Comparison of ENCODE assay signal across 9 cellular contexts in genomic region chrX:119145241-119145653, GRCh38. TPM values are rescaled to one million over a fixed set of nuclear protein-coding genes. Genes with fewer than 3 reads are reported as not detected.
DNase-seq lines count a peak whose midpoint lies in the region; ATAC-seq, FAIRE-seq and TF ChIP-seq lines count a peak whose summit lies in the region.
"Had no signal": no experiment of that assay in that cellular context is flagged by ENCODE, and none has a peak within 500 bp of the region (broad histone marks: within the 10 kb centered on the region; RNA-seq: fewer than 3 reads in every experiment).

No MANE protein-coding gene starts in this region.

- no peaks in the 10 kb centered on the region for H3K27me3 ChIP-seq in BE2C
- H3K27me3 ChIP-seq in WERI-Rb-1 (ENCODE audit: insufficient read depth, low read depth, severe bottlenecking) = peaks cover 17% of the 10 kb centered on the region
- H3K27me3 ChIP-seq in iPS DF 6.9 (ENCODE audit: control insufficient read depth, insufficient read depth, low read length) = no peaks in the 10 kb centered on the region

- H3K27me3 Mint-ChIP-seq in naive thymus-derived CD8-positive, alpha-beta T cell = peaks cover 0 to 7% (median 2%) of the 10 kb centered on the region in 5 donors

- H3K9me3 Mint-ChIP-seq in naive thymus-derived CD8-positive, alpha-beta T cell = no peaks in the 10 kb centered on the region

- ATAC-seq in GM21515 (IDR thresholded peaks at IDR 0.05; ENCODE audit: unreplicated experiment) = no peak
- no peak for ATAC-seq in naive thymus-derived CD8-positive, alpha-beta T cell

- no peaks in the 10 kb centered on the region for H3K36me3 Mint-ChIP-seq in naive thymus-derived CD8-positive, alpha-beta T cell

- TF ChIP-seq CTCF in BE2C (IDR thresholded peaks at IDR 0.05; ENCODE audit: low read depth, low read length) (peak; percentile 42), WERI-Rb-1 (IDR thresholded peaks at IDR 0.05; ENCODE audit: low read depth, low read length) (peak; percentile 43)

- no peak overlapping the region for H3K4me3 Mint-ChIP-seq in naive thymus-derived CD8-positive, alpha-beta T cell

- WGBS in iPS DF 6.9 (ENCODE audit: insufficient coverage, insufficient read length) = no CpG with 5 or more reads among the region's 5 CpGs

- H3K4me1 ChIP-seq in BE2C (no peaks in the 10 kb centered on the region), iPS DF 6.9 (ENCODE audit: control insufficient read depth, insufficient read depth, low read length) (no peaks in the 10 kb centered on the region)

- no peak for FAIRE-seq in H54 (lab: Jason Lieb, UNC)

- TF ChIP-seq POLR2A in H54 (IDR thresholded peaks at IDR 0.05; ENCODE audit: low read depth, low read length) = no peak

- H3K27ac ChIP-seq in WERI-Rb-1 (no peak overlapping the region), iPS DF 6.9 (ENCODE audit: low read length) (no peak overlapping the region)

- H3K4me3 ChIP-seq in BE2C (ENCODE audit: low read depth, low read length) (no peak overlapping the region), WERI-Rb-1 (ENCODE audit: low read depth, low read length) (no peak overlapping the region), iPS DF 6.9 (ENCODE audit: low read length) (no peak overlapping the region)

- H3K36me3 ChIP-seq in BE2C = no peaks in the 10 kb centered on the region
- no peaks in the 10 kb centered on the region for H3K36me3 ChIP-seq in WERI-Rb-1
- H3K36me3 ChIP-seq in iPS DF 6.9 (ENCODE audit: control insufficient read depth, insufficient read depth, low read length) = no peaks in the 10 kb centered on the region

- no peak overlapping the region for H3K27ac Mint-ChIP-seq in naive thymus-derived CD8-positive, alpha-beta T cell

- POLR2A ChIA-PET in naive thymus-derived CD8-positive, alpha-beta T cell (lab: Charles Lee) = no interaction called here

- no peaks in the 10 kb centered on the region for H3K4me1 Mint-ChIP-seq in naive thymus-derived CD8-positive, alpha-beta T cell

- H3K9me3 ChIP-seq in BE2C = no peaks in the 10 kb centered on the region
- no peaks in the 10 kb centered on the region for H3K9me3 ChIP-seq in WERI-Rb-1 (ENCODE audit: severe bottlenecking)
- H3K9me3 ChIP-seq in iPS DF 6.9 (ENCODE audit: control insufficient read depth, insufficient read depth, low read length) = no peaks in the 10 kb centered on the region

- DNase-seq in BE2C = peak; percentile 9
- peak; percentile 12 for DNase-seq in H54 (ENCODE audit: insufficient read length, low spot score)
- DNase-seq in WERI-Rb-1 = peak; percentile 7
- DNase-seq in iPS DF 6.9 (ENCODE audit: low read depth, low spot score) = peak; percentile 0
- no peak for DNase-seq in SKM-1 (lab: John Stamatoyannopoulos, UW; ENCODE audit: unreplicated experiment)
- DNase-seq in NCI-H2196 treated with DMSO at 0.1 percent for 48 hours (lab: John Stamatoyannopoulos, UW; ENCODE audit: unreplicated experiment) = no peak
- no peak for DNase-seq in naive thymus-derived CD8-positive, alpha-beta T cell
- DNase-seq: occipital lobe had no signal

RNA-seq across cellular contexts. Expression of gene KIAA1210, which starts 17.6 kb away (rescaled TPM):
- not detected for polyA plus RNA-seq in BE2C (2012; ENCODE audit: insufficient read depth, insufficient read length, low read depth)
- not detected for total RNA-seq in naive thymus-derived CD8-positive, alpha-beta T cell
- polyA plus RNA-seq in naive thymus-derived CD8-positive, alpha-beta T cell = not detected

Comparison
In these comparisons a context has a peak if more than half of its experiments do, and no peak if none do; other contexts are left out.
1. DNase-seq: peak in BE2C (single experiment), H54 (single experiment), WERI-Rb-1 (single experiment) and iPS DF 6.9 (single experiment); none in SKM-1 (single experiment), NCI-H2196 treated with DMSO at 0.1 percent for 48 hours (single experiment) and naive thymus-derived CD8-positive, alpha-beta T cell (0 of 10).